8 cellular contexts compared by ENCODE assay signal in genomic region chr1:43969746-43970466, GRCh38. TPM values are rescaled to one million over a fixed set of nuclear protein-coding genes. Genes with fewer than 3 reads are reported as not detected.
DNase-seq lines count a peak whose midpoint lies in the region; TF ChIP-seq lines count a peak whose summit lies in the region.

Gene DPH2, plus strand, starts transcription at chr1:43970010. Its CDS starts 166 bp downstream, at chr1:43970176.

- 1% methylated on average over 26 of the region's 47 CpGs for WGBS in suprapubic skin

- H3K27me3 ChIP-seq in suprapubic skin: no peaks in the 10 kb centered on the region

- H3K4me3 ChIP-seq in NB4 (ENCODE audit: low read depth, low read length): peak within 1 kb of the TSS; percentile 89
- H3K4me3 ChIP-seq in SK-N-MC: peak within 1 kb of the TSS; percentile 91
- H3K4me3 ChIP-seq in suprapubic skin: peak within 1 kb of the TSS; percentile 66

- peaks cover 10% of the 10 kb centered on the region for H3K36me3 Mint-ChIP-seq in activated naive CD4-positive, alpha-beta T cell treated with anti-CD3 and anti-CD28 coated beads, Interleukin-2, amount 10 ng/mL, durations not matched to agents 7 days and 5 days

- TF ChIP-seq EP300 in suprapubic skin (IDR thresholded peaks at IDR 0.05): no peak

- no peaks in the 10 kb centered on the region for H3K27me3 Mint-ChIP-seq in activated naive CD4-positive, alpha-beta T cell treated with anti-CD3 and anti-CD28 coated beads, Interleukin-2, amount 10 ng/mL, durations not matched to agents 7 days and 5 days

- peak; percentile 31 for TF ChIP-seq POLR2A in NB4 (IDR thresholded peaks at IDR 0.05; ENCODE audit: extremely low read depth, insufficient read length)
- TF ChIP-seq POLR2A in suprapubic skin (IDR thresholded peaks at IDR 0.05): no peak

- H3K27ac ChIP-seq in SK-N-MC (no peak within 1 kb of the TSS), suprapubic skin (no peak within 1 kb of the TSS)

- CTCF ChIA-PET in HEK293T (lab: Yijun Ruan, JAX): interaction anchor here (0.6 kb wide), 1 partner anchor 57 kb away, joined by 3 read pairs; no protein-coding TSS in a partner anchor
- CTCF ChIA-PET in activated naive CD4-positive, alpha-beta T cell treated with anti-CD3 and anti-CD28 coated beads, Interleukin-2, amount 10 ng/mL, durations not matched to agents 7 days and 5 days (lab: Charles Lee): interaction anchor here (1.0 to 1.2 kb wide), 3 partner anchors 11 to 35 kb away, joined by 3 read pairs; no protein-coding TSS in a partner anchor

- no peak for TF ChIP-seq CTCF in NB4 (IDR thresholded peaks at IDR 0.05; ENCODE audit: low read depth, low read length)
- TF ChIP-seq CTCF in suprapubic skin (IDR thresholded peaks at IDR 0.05): no peak

- no peaks in the 10 kb centered on the region for H3K9me3 ChIP-seq in SK-N-MC (ENCODE audit: low read depth, low read length)
- H3K9me3 ChIP-seq in suprapubic skin: no peaks in the 10 kb centered on the region

- peak within 1 kb of the TSS; percentile 91 for H3K4me3 Mint-ChIP-seq in activated naive CD4-positive, alpha-beta T cell treated with anti-CD3 and anti-CD28 coated beads, Interleukin-2, amount 10 ng/mL, durations not matched to agents 7 days and 5 days

- H3K4me1 ChIP-seq in suprapubic skin: peaks cover 28% of the 10 kb centered on the region

- H3K9me3 Mint-ChIP-seq in activated naive CD4-positive, alpha-beta T cell treated with anti-CD3 and anti-CD28 coated beads, Interleukin-2, amount 10 ng/mL, durations not matched to agents 7 days and 5 days: no peaks in the 10 kb centered on the region

- peaks cover 40% of the 10 kb centered on the region for H3K4me1 Mint-ChIP-seq in activated naive CD4-positive, alpha-beta T cell treated with anti-CD3 and anti-CD28 coated beads, Interleukin-2, amount 10 ng/mL, durations not matched to agents 7 days and 5 days

- POLR2A ChIA-PET in HEK293T (lab: Yijun Ruan, JAX): interaction anchor here (0.6 kb wide), 2 partner anchors 20 to 36 kb away, joined by 3 read pairs; no protein-coding TSS in a partner anchor

- H3K27ac Mint-ChIP-seq in activated naive CD4-positive, alpha-beta T cell treated with anti-CD3 and anti-CD28 coated beads, Interleukin-2, amount 10 ng/mL, durations not matched to agents 7 days and 5 days: peak within 1 kb of the TSS; percentile 71

- H3K9ac ChIP-seq in SK-N-MC (ENCODE audit: insufficient read length): peak within 1 kb of the TSS; percentile 76

- DNase-seq in GM03348 (ENCODE audit: low spot score): peak; percentile 98
- peak; percentile 98 for DNase-seq in HEK293T (ENCODE audit: extremely low spot score)
- peak; percentile 97 for DNase-seq in NB4 (ENCODE audit: low read depth)
- DNase-seq in SK-N-MC (ENCODE audit: low read depth, low spot score): peak; percentile 83
- peak; percentile 99 for DNase-seq in activated naive CD4-positive, alpha-beta T cell treated with anti-CD3 and anti-CD28 coated beads, Interleukin-2, amount 10 ng/mL, durations not matched to agents 7 days and 5 days
- peak; percentile 99 for DNase-seq in germinal center (ENCODE audit: low spot score)
- DNase-seq in nucleus accumbens (lab: John Stamatoyannopoulos, UW): peak; percentile 43 to 99 (median 95)
- peak; percentile 99 for DNase-seq in suprapubic skin (ENCODE audit: low spot score in 2 of 2)

- H3K36me3 ChIP-seq in SK-N-MC (ENCODE audit: insufficient read depth, low read length): peaks cover 6% of the 10 kb centered on the region; the same call in 1 of the 2 replicates
- peaks cover 32% of the 10 kb centered on the region for H3K36me3 ChIP-seq in suprapubic skin

TF ChIP-seq in HEK293T, 16 proteins besides CTCF, POLR2A, EP300 and RAD21:
- TF ChIP-seq CTBP1 (IDR thresholded peaks at IDR 0.05; ENCODE audit: borderline replicate concordance) (no peak), FOXM1 (IDR thresholded peaks at IDR 0.05; ENCODE audit: borderline replicate concordance) (no peak), FOXK2 (IDR thresholded peaks at IDR 0.05) (no peak), LEF1 (IDR thresholded peaks at IDR 0.05; ENCODE audit: borderline replicate concordance) (no peak), SUZ12 (IDR thresholded peaks at IDR 0.05) (no peak), PKNOX1 (IDR thresholded peaks at IDR 0.05) (no peak), L3MBTL2 (conservative IDR thresholded peaks at IDR 0.05) (peak; percentile 64), ZNF384 (IDR thresholded peaks at IDR 0.05) (no peak), ELF4 (IDR thresholded peaks at IDR 0.05) (peak; percentile 74), HDGF (IDR thresholded peaks at IDR 0.05; ENCODE audit: borderline replicate concordance) (no peak), BHLHE40 (IDR thresholded peaks at IDR 0.05; ENCODE audit: borderline replicate concordance) (no peak)
TF ChIP-seq in HEK293T: peak in this region for 2.

RNA-seq across cellular contexts. Expression of gene DPH2, which starts in this region (rescaled TPM):
- total RNA-seq in suprapubic skin: 10 to 100 TPM; 27.8 to 64.4 (median 39.8) TPM
